ENCODE assay signal across 1 cellular context in the genomic region with DNA sequence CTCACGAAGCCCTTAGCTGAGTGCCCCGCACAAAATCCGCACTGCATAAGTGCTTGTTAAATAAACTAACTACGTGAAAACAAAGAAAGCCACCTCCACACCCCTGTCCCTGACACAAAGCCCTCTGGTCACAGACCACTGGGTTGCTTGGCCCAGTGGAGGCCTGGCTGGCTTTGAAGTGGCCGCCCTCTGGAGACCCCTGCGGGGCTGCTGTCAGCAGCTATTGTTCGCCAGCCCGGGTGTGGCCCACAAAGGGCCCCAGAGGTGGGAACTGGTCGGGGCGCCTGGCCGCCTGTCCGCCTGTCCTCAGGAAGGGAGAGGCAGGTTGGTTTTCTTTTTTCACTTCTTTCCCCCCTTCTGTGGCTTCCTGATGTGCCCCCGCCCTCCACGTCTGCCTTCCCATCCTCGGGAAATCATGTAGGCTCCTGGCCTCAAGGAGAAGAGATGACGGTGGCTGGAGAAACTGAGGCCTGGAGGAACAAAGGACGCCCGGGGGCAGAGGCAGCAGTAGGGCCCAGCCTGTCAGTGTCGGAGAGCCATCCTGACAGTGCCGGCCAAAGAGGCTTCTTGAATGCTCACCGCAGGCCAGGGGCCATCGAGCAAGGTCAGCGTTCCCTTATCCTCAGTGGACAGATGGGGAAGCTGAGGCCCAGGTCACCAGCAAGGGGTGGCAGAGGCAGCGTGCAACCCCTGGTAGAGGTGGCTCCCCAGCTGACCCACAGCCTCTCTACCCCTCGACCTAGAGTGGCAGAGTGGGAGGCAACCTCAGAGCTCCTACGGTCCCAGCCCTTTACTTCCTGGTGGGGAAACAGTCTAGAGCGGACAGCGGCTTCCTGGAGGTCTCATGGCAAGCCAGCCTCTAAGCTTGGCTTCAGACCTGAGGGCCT.
TF ChIP-seq lines count a peak whose summit lies in the region.

No MANE protein-coding gene starts in this region.

TF ChIP-seq in HepG2, 621 proteins besides CTCF, POLR2A, EP300 and RAD21:
- TF ChIP-seq ELK4 (CRISPR knock-in tag; IDR thresholded peaks at IDR 0.05; ENCODE audit: borderline replicate concordance) (no peak), SCMH1 (CRISPR knock-in tag; IDR thresholded peaks at IDR 0.05; ENCODE audit: borderline replicate concordance) (no peak), MZF1 (CRISPR knock-in tag; IDR thresholded peaks at IDR 0.05; ENCODE audit: borderline replicate concordance) (no peak)
- TF ChIP-seq, protein P1, sequence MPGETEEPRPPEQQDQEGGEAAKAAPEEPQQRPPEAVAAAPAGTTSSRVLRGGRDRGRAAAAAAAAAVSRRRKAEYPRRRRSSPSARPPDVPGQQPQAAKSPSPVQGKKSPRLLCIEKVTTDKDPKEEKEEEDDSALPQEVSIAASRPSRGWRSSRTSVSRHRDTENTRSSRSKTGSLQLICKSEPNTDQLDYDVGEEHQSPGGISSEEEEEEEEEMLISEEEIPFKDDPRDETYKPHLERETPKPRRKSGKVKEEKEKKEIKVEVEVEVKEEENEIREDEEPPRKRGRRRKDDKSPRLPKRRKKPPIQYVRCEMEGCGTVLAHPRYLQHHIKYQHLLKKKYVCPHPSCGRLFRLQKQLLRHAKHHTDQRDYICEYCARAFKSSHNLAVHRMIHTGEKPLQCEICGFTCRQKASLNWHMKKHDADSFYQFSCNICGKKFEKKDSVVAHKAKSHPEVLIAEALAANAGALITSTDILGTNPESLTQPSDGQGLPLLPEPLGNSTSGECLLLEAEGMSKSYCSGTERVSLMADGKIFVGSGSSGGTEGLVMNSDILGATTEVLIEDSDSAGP (CRISPR knock-in tag; IDR thresholded peaks at IDR 0.05; ENCODE audit: borderline replicate concordance): no peak
